In genomic region chr4:118684873-118685811, GRCh38 we compare ENCODE assay signal across 8 cellular contexts. TPM values are rescaled to one million over a fixed set of nuclear protein-coding genes. Genes with fewer than 3 reads are reported as not detected.
DNase-seq lines count a peak whose midpoint lies in the region; ATAC-seq and TF ChIP-seq lines count a peak whose summit lies in the region.

Gene METTL14 (plus strand): TSS chr4:118685392. CDS start chr4:118685535, 143 bp downstream.

- H2AFZ ChIP-seq in parathyroid adenoma, result peak within 1 kb of the TSS; percentile 80

- H3K4me2 ChIP-seq in parathyroid adenoma (ENCODE audit: low read length), result peak within 1 kb of the TSS; percentile 92

- peak; percentile 39 to 94 for TF ChIP-seq EP300 in tibial nerve (IDR thresholded peaks at IDR 0.05)

- TF ChIP-seq CTCF in cardiac muscle cell (IDR thresholded peaks at IDR 0.05; ENCODE audit: low read depth, low read length) (no peak), parathyroid adenoma (IDR thresholded peaks at IDR 0.05) (no peak), tibial nerve (IDR thresholded peaks at IDR 0.05) (peak in 2 of 5 experiments; percentile 30 to 62)

- H3K27ac ChIP-seq in cardiac muscle cell (peak within 1 kb of the TSS; percentile 89), parathyroid adenoma (peak within 1 kb of the TSS; percentile 77), tibial nerve (peak within 1 kb of the TSS; percentile 91 to 93 (median 92))

- DNase-seq in NCI-H1092 treated with DMSO at 0.1 percent for 48 hours (lab: John Stamatoyannopoulos, UW), result peak; percentile 91
- peak; percentile 55 to 81 for DNase-seq in SW 1271 (lab: John Stamatoyannopoulos, UW)
- peak; percentile 75 for DNase-seq in activated naive CD8-positive, alpha-beta T cell treated with anti-CD3 and anti-CD28 coated beads, Interleukin-2, amount 50 U/mL, for 16 hours (ENCODE audit: low read depth, low spot score)
- peak; percentile 93 to 95 for DNase-seq in cardiac muscle cell (ENCODE audit: low read depth in 1 of 2, low spot score in 1 of 2)
- peak; percentile 86 to 96 for DNase-seq in tibial nerve (ENCODE audit: low spot score in 2 of 2)

- H3K27me3 ChIP-seq in cardiac muscle cell (no peaks in the 10 kb centered on the region), parathyroid adenoma (ENCODE audit: control insufficient read depth, insufficient read depth, low read length) (no peaks in the 10 kb centered on the region), tibial nerve (no peaks in the 10 kb centered on the region)

- ATAC-seq in HG02610 (IDR thresholded peaks at IDR 0.05; ENCODE audit: unreplicated experiment), result peak; percentile 99

- 5% methylated on average over 42 of the region's 42 CpGs for WGBS in tibial nerve, 2 donors

- H3K79me2 ChIP-seq in parathyroid adenoma, result no peaks in the 10 kb centered on the region

- H3K4me1 ChIP-seq in cardiac muscle cell (ENCODE audit: low read depth), result peaks cover 11% of the 10 kb centered on the region
- H3K4me1 ChIP-seq in parathyroid adenoma, result peaks cover 5% of the 10 kb centered on the region
- H3K4me1 ChIP-seq in tibial nerve, result peaks cover 0 to 23% (median 13%) of the 10 kb centered on the region in 4 donors

- H3K36me3 ChIP-seq in cardiac muscle cell, result peaks cover 18% of the 10 kb centered on the region
- no peaks in the 10 kb centered on the region for H3K36me3 ChIP-seq in parathyroid adenoma (ENCODE audit: control insufficient read depth, insufficient read depth, low read length)
- peaks cover 0 to 25% (median 0%) of the 10 kb centered on the region in 3 donors for H3K36me3 ChIP-seq in tibial nerve

- peak; percentile 72 for TF ChIP-seq POLR2A in GM10847 (IDR thresholded peaks at IDR 0.05; ENCODE audit: extremely low read depth, insufficient read length)
- peak; percentile 54 to 82 for TF ChIP-seq POLR2A in tibial nerve (IDR thresholded peaks at IDR 0.05)

- H3K4me3 ChIP-seq in cardiac muscle cell, result peak within 1 kb of the TSS; percentile 51
- H3K4me3 ChIP-seq in parathyroid adenoma (ENCODE audit: low read depth, low read length), result peak within 1 kb of the TSS; percentile 81
- peak within 1 kb of the TSS; percentile 51 to 81 (median 74) for H3K4me3 ChIP-seq in tibial nerve

- H3K9me3 ChIP-seq in cardiac muscle cell (ENCODE audit: low read depth) (no peaks in the 10 kb centered on the region), parathyroid adenoma (ENCODE audit: control insufficient read depth, low read length) (no peaks in the 10 kb centered on the region), tibial nerve (no peaks in the 10 kb centered on the region)

- no peak within 1 kb of the TSS for H3K9ac ChIP-seq in parathyroid adenoma

RNA-seq across cellular contexts. Expression of gene METTL14, which starts in this region (rescaled TPM):
- total RNA-seq in cardiac muscle cell (15.3 and 20.8 TPM in 2 replicates), tibial nerve (10 to 100 TPM; 39.2 to 73.8 (median 68.1) TPM)
- polyA plus RNA-seq in cardiac muscle cell, result 31.9 and 37.1 TPM in 2 replicates

Comparison
In these comparisons a context has a peak if more than half of its experiments do, and no peak if none do; other contexts are left out.
1. Peak in every context shown above with its lines: DNase-seq, ATAC-seq, H3K4me3 ChIP-seq and H3K27ac ChIP-seq.